Comparison of ENCODE assay signal across 1 cellular context in the genomic region with DNA sequence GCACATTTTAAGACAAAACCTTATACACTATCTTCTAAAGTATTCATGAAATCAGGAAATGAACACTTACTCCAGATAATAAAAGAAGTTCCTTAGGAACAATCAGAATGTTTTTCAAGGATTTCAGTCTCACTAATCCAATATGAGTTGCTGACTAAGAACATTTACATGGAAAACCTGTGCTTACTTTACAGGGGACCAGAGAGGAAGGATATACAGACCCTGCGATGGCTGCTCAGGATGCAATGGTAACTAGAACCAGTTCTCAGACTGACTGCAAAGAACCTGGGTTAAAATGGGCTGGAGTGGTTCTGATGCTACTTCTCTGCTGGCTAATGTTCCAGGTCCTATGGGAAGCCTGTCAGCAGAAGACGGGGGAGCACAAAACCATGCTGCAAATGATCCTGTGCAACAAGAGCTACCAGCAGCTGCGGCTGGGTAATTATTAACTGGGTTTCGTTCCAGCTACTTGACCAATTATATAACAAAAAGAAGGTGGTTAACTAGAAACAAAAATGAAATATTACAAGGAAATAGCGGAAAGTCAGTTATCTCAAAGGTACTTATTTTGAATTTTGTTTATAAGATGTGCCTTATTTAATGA.
TF ChIP-seq lines count a peak whose summit lies in the region.

No MANE protein-coding gene starts in this region.

TF ChIP-seq in IMR-90, 13 proteins besides CTCF, POLR2A, EP300 and RAD21 (continued from another document):
- TF ChIP-seq, protein P1, sequence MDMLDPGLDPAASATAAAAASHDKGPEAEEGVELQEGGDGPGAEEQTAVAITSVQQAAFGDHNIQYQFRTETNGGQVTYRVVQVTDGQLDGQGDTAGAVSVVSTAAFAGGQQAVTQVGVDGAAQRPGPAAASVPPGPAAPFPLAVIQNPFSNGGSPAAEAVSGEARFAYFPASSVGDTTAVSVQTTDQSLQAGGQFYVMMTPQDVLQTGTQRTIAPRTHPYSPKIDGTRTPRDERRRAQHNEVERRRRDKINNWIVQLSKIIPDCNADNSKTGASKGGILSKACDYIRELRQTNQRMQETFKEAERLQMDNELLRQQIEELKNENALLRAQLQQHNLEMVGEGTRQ (IDR thresholded peaks at IDR 0.05; ENCODE audit: low read depth, low read length), result no peak
- no peak for TF ChIP-seq CHD1 (IDR thresholded peaks at IDR 0.05; ENCODE audit: low read depth, low read length)
- no peak for TF ChIP-seq FOS (IDR thresholded peaks at IDR 0.05; ENCODE audit: low read depth, low read length)
TF ChIP-seq in IMR-90: peak in this region for 0.
